ENCODE assay signal across 13 cellular contexts in the genomic region with DNA sequence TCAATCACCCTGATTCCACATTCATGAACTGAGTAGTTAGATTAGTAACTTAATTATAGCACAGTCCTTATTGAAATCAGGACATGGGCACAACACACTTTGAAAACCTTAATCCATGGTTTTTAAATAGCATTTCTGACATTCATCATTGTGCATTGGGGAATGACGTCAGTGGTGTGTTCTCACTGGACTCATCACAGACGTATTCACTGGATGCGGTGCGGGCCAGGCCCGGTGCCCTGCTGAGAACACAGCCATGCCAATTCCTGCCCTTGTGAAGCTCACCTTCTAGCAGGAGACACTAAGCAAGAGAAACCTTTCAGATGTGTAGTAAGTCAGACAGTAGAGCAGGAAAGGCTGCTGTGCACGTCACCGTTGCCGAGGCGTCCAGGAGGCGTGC. TPM values are rescaled to one million over a fixed set of nuclear protein-coding genes. Genes with fewer than 3 reads are reported as not detected.
DNase-seq lines count a peak whose midpoint lies in the region; ATAC-seq and TF ChIP-seq lines count a peak whose summit lies in the region.
"Had no signal": no experiment of that assay in that cellular context is flagged by ENCODE, and none has a peak within 500 bp of the region (broad histone marks: within the 10 kb centered on the region; RNA-seq: fewer than 3 reads in every experiment).

No MANE protein-coding gene starts in this region.

- no peak overlapping the region for H3K4me3 ChIP-seq in gastroesophageal sphincter
- H3K4me3 ChIP-seq: SK-N-MC had no signal

- peaks cover 79% of the 10 kb centered on the region for H3K4me1 Mint-ChIP-seq in activated naive CD4-positive, alpha-beta T cell treated with anti-CD3 and anti-CD28 coated beads for 36 hours (ENCODE audit: low read depth)
- peaks cover 68% of the 10 kb centered on the region for H3K4me1 Mint-ChIP-seq in activated CD8-positive, alpha-beta T cell treated with anti-CD3 and anti-CD28 coated beads, Interleukin-2, amount 10 ng/mL, durations not matched to agents 7 days and 5 days (ENCODE audit: low read depth)
- peaks cover 72% of the 10 kb centered on the region for H3K4me1 Mint-ChIP-seq in stimulated activated memory B cell treated with anti-CD40 and anti-IgM and Interleukin-4, amounts not matched to agents 10 μg/mL and 1 μg/mL and 100 μg/mL, for 72 hours

- H3K4me1 ChIP-seq in gastroesophageal sphincter: peaks cover 4 to 50% (median 17%) of the 10 kb centered on the region in 3 donors

- TF ChIP-seq EP300 in gastroesophageal sphincter (IDR thresholded peaks at IDR 0.05): no peak

- intact Hi-C loops in activated naive CD4-positive, alpha-beta T cell treated with anti-CD3 and anti-CD28 coated beads for 36 hours (cut with micrococcal nuclease): no loop called here

- peak overlapping the region; percentile 29 for H3K4me3 Mint-ChIP-seq in activated naive CD4-positive, alpha-beta T cell treated with anti-CD3 and anti-CD28 coated beads for 36 hours
- H3K4me3 Mint-ChIP-seq in activated CD8-positive, alpha-beta T cell treated with anti-CD3 and anti-CD28 coated beads, Interleukin-2, amount 10 ng/mL, durations not matched to agents 7 days and 5 days: no peak overlapping the region
- no peak overlapping the region for H3K4me3 Mint-ChIP-seq in stimulated activated memory B cell treated with anti-CD40 and anti-IgM and Interleukin-4, amounts not matched to agents 10 μg/mL and 1 μg/mL and 100 μg/mL, for 72 hours

- POLR2A ChIA-PET in activated CD8-positive, alpha-beta T cell treated with anti-CD3 and anti-CD28 coated beads, Interleukin-2, amount 10 ng/mL, durations not matched to agents 7 days and 5 days (lab: Charles Lee): interaction anchor here (1.3 to 3.9 kb wide), 2 partner anchors 10 to 12 kb away, joined by 5 to 20 read pairs; a partner anchor contains a TSS

- TF ChIP-seq CTCF in gastroesophageal sphincter (IDR thresholded peaks at IDR 0.05): no peak

- peak overlapping the region; percentile 86 for H3K27ac Mint-ChIP-seq in activated naive CD4-positive, alpha-beta T cell treated with anti-CD3 and anti-CD28 coated beads for 36 hours
- peak overlapping the region; percentile 82 for H3K27ac Mint-ChIP-seq in activated CD8-positive, alpha-beta T cell treated with anti-CD3 and anti-CD28 coated beads, Interleukin-2, amount 10 ng/mL, durations not matched to agents 7 days and 5 days
- peak overlapping the region; percentile 70 for H3K27ac Mint-ChIP-seq in stimulated activated memory B cell treated with anti-CD40 and anti-IgM and Interleukin-4, amounts not matched to agents 10 μg/mL and 1 μg/mL and 100 μg/mL, for 72 hours

- WGBS in gastroesophageal sphincter (ENCODE audit: low coverage in 1 of 2), 2 donors: 90 to 92% methylated on average over 2 to 4 of the region's 10 CpGs

- no peak for DNase-seq in activated naive CD4-positive, alpha-beta T cell treated with anti-CD3 and anti-CD28 coated beads for 36 hours
- DNase-seq in activated naive CD4-positive, alpha-beta T cell (lab: John Stamatoyannopoulos, UW): no peak
- no peak for DNase-seq in activated CD8-positive, alpha-beta T cell treated with anti-CD3 and anti-CD28 coated beads, Interleukin-2, amount 10 ng/mL, durations not matched to agents 7 days and 5 days
- no peak for DNase-seq in inferior parietal cortex (ENCODE audit: extremely low spot score)
- DNase-seq in activated effector memory CD4-positive, alpha-beta T cell treated with Interleukin-2 at 50 U/mL for 16 hours: no peak
- no peak for DNase-seq in activated CD4-positive, CD25-positive, alpha-beta regulatory T cell treated with anti-CD3 and anti-CD28 coated beads, Interleukin-2, amount 50 U/mL, for 72 hours

- H3K9me3 ChIP-seq in gastroesophageal sphincter: no peaks in the 10 kb centered on the region

- peaks cover 1% of the 10 kb centered on the region for H3K36me3 Mint-ChIP-seq in activated naive CD4-positive, alpha-beta T cell treated with anti-CD3 and anti-CD28 coated beads for 36 hours (ENCODE audit: low read depth)
- peaks cover 12% of the 10 kb centered on the region for H3K36me3 Mint-ChIP-seq in activated CD8-positive, alpha-beta T cell treated with anti-CD3 and anti-CD28 coated beads, Interleukin-2, amount 10 ng/mL, durations not matched to agents 7 days and 5 days (ENCODE audit: low read depth)
- H3K36me3 Mint-ChIP-seq in stimulated activated memory B cell treated with anti-CD40 and anti-IgM and Interleukin-4, amounts not matched to agents 10 μg/mL and 1 μg/mL and 100 μg/mL, for 72 hours: peaks cover 25% of the 10 kb centered on the region

- peak overlapping the region in 3 of 4 donors; percentile 26 to 48 (median 29) for H3K27ac ChIP-seq in gastroesophageal sphincter
- H3K27ac ChIP-seq: SK-N-MC had no signal

- no peaks in the 10 kb centered on the region for H3K27me3 Mint-ChIP-seq in activated naive CD4-positive, alpha-beta T cell treated with anti-CD3 and anti-CD28 coated beads for 36 hours (ENCODE audit: low read depth)
- no peaks in the 10 kb centered on the region for H3K27me3 Mint-ChIP-seq in activated CD8-positive, alpha-beta T cell treated with anti-CD3 and anti-CD28 coated beads, Interleukin-2, amount 10 ng/mL, durations not matched to agents 7 days and 5 days (ENCODE audit: low read depth)
- no peaks in the 10 kb centered on the region for H3K27me3 Mint-ChIP-seq in stimulated activated memory B cell treated with anti-CD40 and anti-IgM and Interleukin-4, amounts not matched to agents 10 μg/mL and 1 μg/mL and 100 μg/mL, for 72 hours

- TF ChIP-seq POLR2A in gastroesophageal sphincter (IDR thresholded peaks at IDR 0.05): no peak

- H3K27me3 ChIP-seq in gastroesophageal sphincter: no peaks in the 10 kb centered on the region

- CTCF ChIA-PET in activated naive CD4-positive, alpha-beta T cell treated with anti-CD3 and anti-CD28 coated beads for 36 hours (lab: Charles Lee): interaction anchor here (1.0 to 1.4 kb wide), 2 partner anchors 13 to 41 kb away, joined by 3 to 7 read pairs; a partner anchor contains a TSS
- CTCF ChIA-PET in activated CD8-positive, alpha-beta T cell treated with anti-CD3 and anti-CD28 coated beads, Interleukin-2, amount 10 ng/mL, durations not matched to agents 7 days and 5 days (lab: Charles Lee): interaction anchor here (0.6 kb wide), 1 partner anchor 1891 kb away, joined by 3 read pairs; no protein-coding TSS in a partner anchor

- H3K9me3 Mint-ChIP-seq in activated naive CD4-positive, alpha-beta T cell treated with anti-CD3 and anti-CD28 coated beads for 36 hours: no peaks in the 10 kb centered on the region
- no peaks in the 10 kb centered on the region for H3K9me3 Mint-ChIP-seq in activated CD8-positive, alpha-beta T cell treated with anti-CD3 and anti-CD28 coated beads, Interleukin-2, amount 10 ng/mL, durations not matched to agents 7 days and 5 days (ENCODE audit: insufficient read depth)
- H3K9me3 Mint-ChIP-seq in stimulated activated memory B cell treated with anti-CD40 and anti-IgM and Interleukin-4, amounts not matched to agents 10 μg/mL and 1 μg/mL and 100 μg/mL, for 72 hours: no peaks in the 10 kb centered on the region

- no peaks in the 10 kb centered on the region for H3K36me3 ChIP-seq in gastroesophageal sphincter

- no peak for ATAC-seq in activated CD8-positive, alpha-beta T cell treated with anti-CD3 and anti-CD28 coated beads, Interleukin-2, amount 10 ng/mL, durations not matched to agents 7 days and 5 days
- no peak for ATAC-seq in gastroesophageal sphincter
- ATAC-seq in stimulated activated memory B cell treated with anti-CD40 and anti-IgM and Interleukin-4, amounts not matched to agents 10 μg/mL and 1 μg/mL and 100 μg/mL, for 72 hours: no peak

RNA-seq across cellular contexts. Expression of a gene that starts 12.8 kb away (rescaled TPM):
- total RNA-seq in activated naive CD4-positive, alpha-beta T cell treated with anti-CD3 and anti-CD28 coated beads for 36 hours: 10 to 100 TPM; 35.1 to 38.6 TPM
- total RNA-seq in activated CD8-positive, alpha-beta T cell treated with anti-CD3 and anti-CD28 coated beads, Interleukin-2, amount 10 ng/mL, durations not matched to agents 7 days and 5 days: 10 to 100 TPM; 34.1 to 39.8 TPM
- 10 to 100 TPM; 17.1 to 33.1 (median 24.2) TPM for total RNA-seq in gastroesophageal sphincter

RNA-seq across cellular contexts. Expression of a gene that starts 27.7 kb away (rescaled TPM):
- not detected for total RNA-seq in activated naive CD4-positive, alpha-beta T cell treated with anti-CD3 and anti-CD28 coated beads for 36 hours
- not detected for total RNA-seq in activated CD8-positive, alpha-beta T cell treated with anti-CD3 and anti-CD28 coated beads, Interleukin-2, amount 10 ng/mL, durations not matched to agents 7 days and 5 days
- total RNA-seq in gastroesophageal sphincter: not detected
- total RNA-seq: bronchial epithelial cell, G401, HT1080, temporal lobe had no signal
